In the genomic region with DNA sequence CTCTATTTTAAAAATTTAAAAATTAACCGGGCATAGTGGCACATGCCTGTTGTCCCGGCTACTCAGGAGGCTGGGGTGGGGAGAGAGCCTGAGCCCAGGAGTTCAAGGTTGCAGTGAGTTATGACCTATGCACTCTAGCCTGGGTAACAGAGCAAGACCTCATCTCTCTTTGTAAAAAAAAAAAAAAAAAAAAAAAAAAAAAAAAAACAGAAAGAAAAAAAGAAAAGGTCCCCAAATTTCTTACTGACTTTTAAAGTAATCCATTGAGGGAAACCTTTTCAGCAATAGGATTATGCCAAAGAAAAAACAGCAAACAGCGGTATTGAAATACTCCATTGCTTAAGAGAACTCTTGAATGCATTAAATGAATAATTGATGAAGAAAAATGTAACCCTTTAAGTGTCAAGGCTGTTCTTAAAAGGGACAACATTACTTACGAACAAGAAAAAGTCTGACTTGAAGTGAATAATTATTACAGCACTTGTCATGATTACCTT, we compare ENCODE assay signal across 22 cellular contexts.
"Had no signal": no experiment of that assay in that cellular context is flagged by ENCODE, and none has a peak within 500 bp of the region (broad histone marks: within the 10 kb centered on the region; RNA-seq: fewer than 3 reads in every experiment).

No MANE protein-coding gene starts in this region.

- H3K4me1 ChIP-seq: left lung, testis had no signal

- H3K36me3 ChIP-seq: left lung, ovary, right atrium auricular region, stomach, thyroid gland, transverse colon, upper lobe of left lung had no signal

- H3K27ac ChIP-seq: left lung, ovary, right atrium auricular region, skin epidermis, stomach, testis, thyroid gland, transverse colon, upper lobe of left lung had no signal

- H3K4me3 ChIP-seq: left lung, lung, ovary, right atrium auricular region, skin epidermis, stomach, testis, thyroid gland, transverse colon, upper lobe of left lung had no signal

- H3K9me3 ChIP-seq: left lung, ovary, right atrium auricular region, stomach, testis, thyroid gland, transverse colon, upper lobe of left lung had no signal

- DNase-seq: hippocampal formation; kidney glomerular epithelial cell; left cardiac atrium; left lung; mesendoderm; naive B cell; natural killer cell; ovary; stimulated activated CD4-positive, alpha-beta T cell treated with anti-CD3 and anti-CD28 coated beads, Interleukin-12 subunit alpha, Interleukin-12 subunit beta, amount 100 ng/mL, for 4 hours; stimulated activated CD4-positive, alpha-beta T cell treated with anti-CD3 and anti-CD28 coated beads, Interleukin-15, amount 100 ng/mL, for 24 hours; stimulated activated CD4-positive, alpha-beta T cell treated with anti-CD3 and anti-CD28 coated beads, Interleukin-2, amount 100 ng/mL, for 24 hours; stimulated activated CD4-positive, alpha-beta T cell treated with anti-CD3 and anti-CD28 coated beads, Interleukin-4, amount 100 ng/mL, for 1 hour; stimulated activated naive B cell treated with anti-CD40 and anti-IgM and Interleukin-4, amounts not matched to agents 10 μg/mL and 1 μg/mL and 100 μg/mL, for 72 hours; stimulated activated naive CD8-positive, alpha-beta T cell treated with anti-CD3 and anti-CD28 coated beads, Interleukin-15, Interleukin-2, amounts not matched to agents 100 U/mL and 50 U/mL, for 24 hours; stomach; testis; thyroid gland; transverse colon; upper lobe of left lung had no signal

- H3K27me3 ChIP-seq: left lung, ovary, right atrium auricular region, stomach, testis, thyroid gland, upper lobe of left lung had no signal
